Comparison of ENCODE assay signal across 1 cellular context in the genomic region with DNA sequence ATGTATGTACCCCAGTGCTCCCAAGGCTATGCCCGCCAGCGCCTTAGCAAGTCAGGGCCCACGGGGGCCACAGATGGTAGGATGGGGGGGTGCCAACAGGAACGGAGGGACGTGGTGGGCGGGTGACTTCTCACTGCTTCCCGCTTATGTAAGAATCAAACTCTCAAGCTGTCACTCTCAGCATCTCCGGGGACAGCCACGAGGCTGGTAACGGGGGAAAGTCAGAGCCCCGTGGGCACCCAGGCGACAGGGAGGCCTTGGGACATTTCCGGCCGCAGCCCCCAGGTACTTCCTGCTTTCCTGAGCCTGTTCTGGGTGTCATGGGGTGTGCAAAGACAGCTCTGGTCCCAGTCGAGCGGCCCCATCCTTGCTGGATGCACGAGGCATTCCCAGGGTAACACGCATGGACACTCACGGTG.
TF ChIP-seq lines count a peak whose summit lies in the region.

No MANE protein-coding gene starts in this region.

TF ChIP-seq in H1, 55 proteins besides CTCF, POLR2A, EP300 and RAD21:
- TF ChIP-seq KDM5A (IDR thresholded peaks at IDR 0.05; ENCODE audit: low read length) (no peak), EZH2 (IDR thresholded peaks at IDR 0.05; ENCODE audit: low read depth, low read length, severe bottlenecking) (no peak), KDM4A (IDR thresholded peaks at IDR 0.05; ENCODE audit: low read depth, low read length, severe bottlenecking) (no peak), SUZ12 (IDR thresholded peaks at IDR 0.05; ENCODE audit: low read length) (no peak), BRCA1 (IDR thresholded peaks at IDR 0.05; ENCODE audit: low read depth, low read length) (no peak)
- TF ChIP-seq, protein P1, sequence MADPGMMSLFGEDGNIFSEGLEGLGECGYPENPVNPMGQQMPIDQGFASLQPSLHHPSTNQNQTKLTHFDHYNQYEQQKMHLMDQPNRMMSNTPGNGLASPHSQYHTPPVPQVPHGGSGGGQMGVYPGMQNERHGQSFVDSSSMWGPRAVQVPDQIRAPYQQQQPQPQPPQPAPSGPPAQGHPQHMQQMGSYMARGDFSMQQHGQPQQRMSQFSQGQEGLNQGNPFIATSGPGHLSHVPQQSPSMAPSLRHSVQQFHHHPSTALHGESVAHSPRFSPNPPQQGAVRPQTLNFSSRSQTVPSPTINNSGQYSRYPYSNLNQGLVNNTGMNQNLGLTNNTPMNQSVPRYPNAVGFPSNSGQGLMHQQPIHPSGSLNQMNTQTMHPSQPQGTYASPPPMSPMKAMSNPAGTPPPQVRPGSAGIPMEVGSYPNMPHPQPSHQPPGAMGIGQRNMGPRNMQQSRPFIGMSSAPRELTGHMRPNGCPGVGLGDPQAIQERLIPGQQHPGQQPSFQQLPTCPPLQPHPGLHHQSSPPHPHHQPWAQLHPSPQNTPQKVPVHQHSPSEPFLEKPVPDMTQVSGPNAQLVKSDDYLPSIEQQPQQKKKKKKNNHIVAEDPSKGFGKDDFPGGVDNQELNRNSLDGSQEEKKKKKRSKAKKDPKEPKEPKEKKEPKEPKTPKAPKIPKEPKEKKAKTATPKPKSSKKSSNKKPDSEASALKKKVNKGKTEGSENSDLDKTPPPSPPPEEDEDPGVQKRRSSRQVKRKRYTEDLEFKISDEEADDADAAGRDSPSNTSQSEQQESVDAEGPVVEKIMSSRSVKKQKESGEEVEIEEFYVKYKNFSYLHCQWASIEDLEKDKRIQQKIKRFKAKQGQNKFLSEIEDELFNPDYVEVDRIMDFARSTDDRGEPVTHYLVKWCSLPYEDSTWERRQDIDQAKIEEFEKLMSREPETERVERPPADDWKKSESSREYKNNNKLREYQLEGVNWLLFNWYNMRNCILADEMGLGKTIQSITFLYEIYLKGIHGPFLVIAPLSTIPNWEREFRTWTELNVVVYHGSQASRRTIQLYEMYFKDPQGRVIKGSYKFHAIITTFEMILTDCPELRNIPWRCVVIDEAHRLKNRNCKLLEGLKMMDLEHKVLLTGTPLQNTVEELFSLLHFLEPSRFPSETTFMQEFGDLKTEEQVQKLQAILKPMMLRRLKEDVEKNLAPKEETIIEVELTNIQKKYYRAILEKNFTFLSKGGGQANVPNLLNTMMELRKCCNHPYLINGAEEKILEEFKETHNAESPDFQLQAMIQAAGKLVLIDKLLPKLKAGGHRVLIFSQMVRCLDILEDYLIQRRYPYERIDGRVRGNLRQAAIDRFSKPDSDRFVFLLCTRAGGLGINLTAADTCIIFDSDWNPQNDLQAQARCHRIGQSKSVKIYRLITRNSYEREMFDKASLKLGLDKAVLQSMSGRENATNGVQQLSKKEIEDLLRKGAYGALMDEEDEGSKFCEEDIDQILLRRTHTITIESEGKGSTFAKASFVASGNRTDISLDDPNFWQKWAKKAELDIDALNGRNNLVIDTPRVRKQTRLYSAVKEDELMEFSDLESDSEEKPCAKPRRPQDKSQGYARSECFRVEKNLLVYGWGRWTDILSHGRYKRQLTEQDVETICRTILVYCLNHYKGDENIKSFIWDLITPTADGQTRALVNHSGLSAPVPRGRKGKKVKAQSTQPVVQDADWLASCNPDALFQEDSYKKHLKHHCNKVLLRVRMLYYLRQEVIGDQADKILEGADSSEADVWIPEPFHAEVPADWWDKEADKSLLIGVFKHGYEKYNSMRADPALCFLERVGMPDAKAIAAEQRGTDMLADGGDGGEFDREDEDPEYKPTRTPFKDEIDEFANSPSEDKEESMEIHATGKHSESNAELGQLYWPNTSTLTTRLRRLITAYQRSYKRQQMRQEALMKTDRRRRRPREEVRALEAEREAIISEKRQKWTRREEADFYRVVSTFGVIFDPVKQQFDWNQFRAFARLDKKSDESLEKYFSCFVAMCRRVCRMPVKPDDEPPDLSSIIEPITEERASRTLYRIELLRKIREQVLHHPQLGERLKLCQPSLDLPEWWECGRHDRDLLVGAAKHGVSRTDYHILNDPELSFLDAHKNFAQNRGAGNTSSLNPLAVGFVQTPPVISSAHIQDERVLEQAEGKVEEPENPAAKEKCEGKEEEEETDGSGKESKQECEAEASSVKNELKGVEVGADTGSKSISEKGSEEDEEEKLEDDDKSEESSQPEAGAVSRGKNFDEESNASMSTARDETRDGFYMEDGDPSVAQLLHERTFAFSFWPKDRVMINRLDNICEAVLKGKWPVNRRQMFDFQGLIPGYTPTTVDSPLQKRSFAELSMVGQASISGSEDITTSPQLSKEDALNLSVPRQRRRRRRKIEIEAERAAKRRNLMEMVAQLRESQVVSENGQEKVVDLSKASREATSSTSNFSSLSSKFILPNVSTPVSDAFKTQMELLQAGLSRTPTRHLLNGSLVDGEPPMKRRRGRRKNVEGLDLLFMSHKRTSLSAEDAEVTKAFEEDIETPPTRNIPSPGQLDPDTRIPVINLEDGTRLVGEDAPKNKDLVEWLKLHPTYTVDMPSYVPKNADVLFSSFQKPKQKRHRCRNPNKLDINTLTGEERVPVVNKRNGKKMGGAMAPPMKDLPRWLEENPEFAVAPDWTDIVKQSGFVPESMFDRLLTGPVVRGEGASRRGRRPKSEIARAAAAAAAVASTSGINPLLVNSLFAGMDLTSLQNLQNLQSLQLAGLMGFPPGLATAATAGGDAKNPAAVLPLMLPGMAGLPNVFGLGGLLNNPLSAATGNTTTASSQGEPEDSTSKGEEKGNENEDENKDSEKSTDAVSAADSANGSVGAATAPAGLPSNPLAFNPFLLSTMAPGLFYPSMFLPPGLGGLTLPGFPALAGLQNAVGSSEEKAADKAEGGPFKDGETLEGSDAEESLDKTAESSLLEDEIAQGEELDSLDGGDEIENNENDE (IDR thresholded peaks at IDR 0.05; ENCODE audit: insufficient replicate concordance, low read length), result no peak
